ENCODE assay signal across 8 cellular contexts in genomic region chr3:9352917-9353823, GRCh38. TPM values are rescaled to one million over a fixed set of nuclear protein-coding genes. Genes with fewer than 3 reads are reported as not detected.
DNase-seq lines count a peak whose midpoint lies in the region; FAIRE-seq and TF ChIP-seq lines count a peak whose summit lies in the region.

No MANE protein-coding gene starts in this region.

- H3K27me3 Mint-ChIP-seq in type B pancreatic cell = no peaks in the 10 kb centered on the region

- DNase-seq in NCI-H2081 (lab: John Stamatoyannopoulos, UW) (peak; percentile 7 to 30), NCI-H2081 treated with DMSO at 0.1 percent for 48 hours (lab: John Stamatoyannopoulos, UW) (no peak), HTR-8/SVneo (ENCODE audit: insufficient read length, low spot score) (peak; percentile 77), RKO (ENCODE audit: low spot score) (peak; percentile 78), frontal cortex (ENCODE audit: low spot score in 2 of 2) (peak; percentile 38 to 75), nucleus accumbens (lab: John Stamatoyannopoulos, UW) (peak in 48 of 56 donors; percentile 5 to 90 (median 39)), type B pancreatic cell (ENCODE audit: extremely low spot score, unreplicated experiment) (peak; percentile 72)
- DNase-seq in activated effector memory CD4-positive, alpha-beta T cell treated with Interleukin-2 at 50 U/mL for 16 hours = peak; percentile 34

- FAIRE-seq in HTR-8/SVneo (lab: Jason Lieb, UNC) (no peak), frontal cortex (lab: Jason Lieb, UNC) (no peak)

- no peaks in the 10 kb centered on the region for H3K9me3 Mint-ChIP-seq in type B pancreatic cell

- peak; percentile 95 for TF ChIP-seq CTCF in type B pancreatic cell (conservative IDR thresholded peaks at IDR 0.05)

- peak overlapping the region; percentile 91 for H3K27ac Mint-ChIP-seq in type B pancreatic cell

- H3K4me3 Mint-ChIP-seq in type B pancreatic cell = peak overlapping the region; percentile 69

- no peaks in the 10 kb centered on the region for H3K36me3 Mint-ChIP-seq in type B pancreatic cell

- peaks cover 34% of the 10 kb centered on the region for H3K4me1 Mint-ChIP-seq in type B pancreatic cell (ENCODE audit: unreplicated experiment)

RNA-seq across cellular contexts. Expression of gene THUMPD3, which starts 9.7 kb away (rescaled TPM):
- total RNA-seq in frontal cortex (79.1 TPM), type B pancreatic cell (ENCODE audit: low replicate concordance) (56.8 and 59.2 TPM in 2 replicates)

RNA-seq across cellular contexts. Expression of gene SETD5, which starts 44.2 kb away (rescaled TPM):
- total RNA-seq in frontal cortex (28.5 TPM), type B pancreatic cell (ENCODE audit: low replicate concordance) (153 and 192 TPM in 2 replicates)
